3 cellular contexts compared by ENCODE assay signal in the genomic region with DNA sequence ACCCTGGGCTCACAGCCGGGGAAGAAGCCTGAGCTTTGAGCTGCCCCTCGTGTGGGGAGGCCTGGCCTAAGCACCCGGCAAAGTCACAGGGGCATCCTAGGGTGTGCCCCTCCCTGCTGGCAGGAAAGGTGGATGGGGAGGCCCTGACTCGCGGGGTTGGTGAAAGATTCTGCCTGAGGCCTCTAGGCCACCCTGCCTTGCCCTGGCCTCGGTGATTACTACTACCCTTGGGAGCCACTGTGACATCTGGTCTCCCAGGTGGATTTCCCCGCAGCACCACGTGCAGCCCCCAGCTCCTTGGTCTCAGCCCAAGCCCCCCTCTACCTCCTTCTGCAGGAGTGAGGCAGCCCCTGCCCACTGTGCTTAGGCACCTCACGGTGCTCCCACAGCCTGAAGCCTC.
TF ChIP-seq lines count a peak whose summit lies in the region.

No MANE protein-coding gene starts in this region.

TF ChIP-seq in SK-N-SH, 30 proteins besides CTCF, POLR2A, EP300 and RAD21 (continued from another document):
- TF ChIP-seq, protein P1, sequence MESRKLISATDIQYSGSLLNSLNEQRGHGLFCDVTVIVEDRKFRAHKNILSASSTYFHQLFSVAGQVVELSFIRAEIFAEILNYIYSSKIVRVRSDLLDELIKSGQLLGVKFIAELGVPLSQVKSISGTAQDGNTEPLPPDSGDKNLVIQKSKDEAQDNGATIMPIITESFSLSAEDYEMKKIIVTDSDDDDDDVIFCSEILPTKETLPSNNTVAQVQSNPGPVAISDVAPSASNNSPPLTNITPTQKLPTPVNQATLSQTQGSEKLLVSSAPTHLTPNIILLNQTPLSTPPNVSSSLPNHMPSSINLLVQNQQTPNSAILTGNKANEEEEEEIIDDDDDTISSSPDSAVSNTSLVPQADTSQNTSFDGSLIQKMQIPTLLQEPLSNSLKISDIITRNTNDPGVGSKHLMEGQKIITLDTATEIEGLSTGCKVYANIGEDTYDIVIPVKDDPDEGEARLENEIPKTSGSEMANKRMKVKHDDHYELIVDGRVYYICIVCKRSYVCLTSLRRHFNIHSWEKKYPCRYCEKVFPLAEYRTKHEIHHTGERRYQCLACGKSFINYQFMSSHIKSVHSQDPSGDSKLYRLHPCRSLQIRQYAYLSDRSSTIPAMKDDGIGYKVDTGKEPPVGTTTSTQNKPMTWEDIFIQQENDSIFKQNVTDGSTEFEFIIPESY (IDR thresholded peaks at IDR 0.05; ENCODE audit: borderline replicate concordance, low read depth): no peak
- TF ChIP-seq RXRA (IDR thresholded peaks at IDR 0.05; ENCODE audit: borderline replicate concordance, low read depth): no peak
- no peak for TF ChIP-seq SMC3 (IDR thresholded peaks at IDR 0.05; ENCODE audit: low read depth, low read length)
- TF ChIP-seq TEAD4 (IDR thresholded peaks at IDR 0.05; ENCODE audit: borderline replicate concordance, insufficient read depth): no peak
- TF ChIP-seq MEF2A (IDR thresholded peaks at IDR 0.05; ENCODE audit: borderline replicate concordance, low read depth): no peak
- no peak for TF ChIP-seq POLR2AphosphoS5 (IDR thresholded peaks at IDR 0.05; ENCODE audit: low read depth, low read length)
- no peak for TF ChIP-seq SIN3A (IDR thresholded peaks at IDR 0.05; ENCODE audit: borderline replicate concordance, low read depth, low read length)
- TF ChIP-seq CHD2 (IDR thresholded peaks at IDR 0.05; ENCODE audit: low read length, partially characterized antibody): no peak
- TF ChIP-seq YY1 (IDR thresholded peaks at IDR 0.05; ENCODE audit: low read depth): no peak
- TF ChIP-seq MXI1 (IDR thresholded peaks at IDR 0.05; ENCODE audit: low read depth, low read length): no peak
- TF ChIP-seq RCOR1 (IDR thresholded peaks at IDR 0.05; ENCODE audit: low read length): no peak
- no peak for TF ChIP-seq NFIC (IDR thresholded peaks at IDR 0.05; ENCODE audit: borderline replicate concordance)
- TF ChIP-seq FOXM1 (IDR thresholded peaks at IDR 0.05; ENCODE audit: low read depth): no peak
- TF ChIP-seq, protein P2, sequence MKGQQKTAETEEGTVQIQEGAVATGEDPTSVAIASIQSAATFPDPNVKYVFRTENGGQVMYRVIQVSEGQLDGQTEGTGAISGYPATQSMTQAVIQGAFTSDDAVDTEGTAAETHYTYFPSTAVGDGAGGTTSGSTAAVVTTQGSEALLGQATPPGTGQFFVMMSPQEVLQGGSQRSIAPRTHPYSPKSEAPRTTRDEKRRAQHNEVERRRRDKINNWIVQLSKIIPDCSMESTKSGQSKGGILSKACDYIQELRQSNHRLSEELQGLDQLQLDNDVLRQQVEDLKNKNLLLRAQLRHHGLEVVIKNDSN (IDR thresholded peaks at IDR 0.05; ENCODE audit: borderline replicate concordance, low read depth): no peak
- no peak for TF ChIP-seq FOXJ3 (CRISPR knock-in tag; IDR thresholded peaks at IDR 0.05)
- TF ChIP-seq, protein P3, sequence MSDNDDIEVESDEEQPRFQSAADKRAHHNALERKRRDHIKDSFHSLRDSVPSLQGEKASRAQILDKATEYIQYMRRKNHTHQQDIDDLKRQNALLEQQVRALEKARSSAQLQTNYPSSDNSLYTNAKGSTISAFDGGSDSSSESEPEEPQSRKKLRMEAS (IDR thresholded peaks at IDR 0.05; ENCODE audit: low read depth): no peak
- TF ChIP-seq JUND (IDR thresholded peaks at IDR 0.05): no peak

TF ChIP-seq in SK-N-SH treated with all-trans-retinoic acid at 6 μM for 48 hours, 23 proteins besides CTCF, POLR2A, EP300 and RAD21 (continued from another document):
- TF ChIP-seq TCF4 (CRISPR knock-in tag; IDR thresholded peaks at IDR 0.05; ENCODE audit: borderline replicate concordance): no peak
- no peak for TF ChIP-seq SNAI2 (CRISPR knock-in tag; IDR thresholded peaks at IDR 0.05)
- no peak for TF ChIP-seq RARB (CRISPR knock-in tag; IDR thresholded peaks at IDR 0.05)

TF ChIP-seq in HEK293T, 16 proteins besides CTCF, POLR2A, EP300 and RAD21 (continued from another document):
- TF ChIP-seq HDGF (IDR thresholded peaks at IDR 0.05; ENCODE audit: borderline replicate concordance) (no peak), SUZ12 (IDR thresholded peaks at IDR 0.05) (no peak), TARDBP (IDR thresholded peaks at IDR 0.05) (no peak), NFRKB (IDR thresholded peaks at IDR 0.05) (no peak), CTBP1 (IDR thresholded peaks at IDR 0.05; ENCODE audit: borderline replicate concordance) (no peak), L3MBTL2 (conservative IDR thresholded peaks at IDR 0.05) (no peak), ARNT (IDR thresholded peaks at IDR 0.05) (no peak), BHLHE40 (IDR thresholded peaks at IDR 0.05; ENCODE audit: borderline replicate concordance) (no peak), FOXM1 (IDR thresholded peaks at IDR 0.05; ENCODE audit: borderline replicate concordance) (no peak)
